ENCODE assay signal across 14 cellular contexts in the genomic region with DNA sequence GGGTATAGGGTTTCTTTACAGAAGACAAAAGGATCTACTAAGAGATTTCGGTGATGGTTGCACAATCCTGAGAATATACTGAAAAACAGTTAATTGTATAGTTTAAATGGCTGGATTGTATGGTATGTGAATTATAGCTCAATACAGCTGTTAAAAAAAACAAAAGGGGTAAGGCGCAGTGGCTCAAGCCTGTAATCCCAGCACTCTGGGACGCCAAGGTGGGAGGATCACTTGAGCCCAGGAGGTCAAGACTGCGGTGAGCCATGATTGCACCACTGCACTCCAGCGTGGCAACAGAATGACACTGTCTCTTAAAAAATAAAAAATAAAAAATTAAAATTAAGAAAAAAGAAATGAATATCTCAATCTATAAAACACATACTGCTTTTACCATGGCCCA. TPM values are rescaled to one million over a fixed set of nuclear protein-coding genes. Genes with fewer than 3 reads are reported as not detected.
DNase-seq lines count a peak whose midpoint lies in the region; ATAC-seq and TF ChIP-seq lines count a peak whose summit lies in the region.
"Had no signal": no experiment of that assay in that cellular context is flagged by ENCODE, and none has a peak within 500 bp of the region (broad histone marks: within the 10 kb centered on the region; RNA-seq: fewer than 3 reads in every experiment).

No MANE protein-coding gene starts in this region.

- BruUV-seq in Calu3 (replicated peaks; lab: Mats Ljungman, UMichigan) = no TSS peak

- CTCF ChIA-PET in Calu3 (lab: Charles Lee) (interaction anchor here (1.2 kb wide), 1 partner anchor 12 kb away, joined by 3 read pairs; no protein-coding TSS in a partner anchor), RWPE1 (lab: Yijun Ruan, JAX) (no interaction called here)

- H3K27me3 ChIP-seq in sigmoid colon (no peaks in the 10 kb centered on the region), foreskin keratinocyte (no peaks in the 10 kb centered on the region)
- H3K27me3 ChIP-seq: SJSA1 had no signal

- no peak overlapping the region for H3K4me3 Mint-ChIP-seq in Calu3 (ENCODE audit: low read depth, unreplicated experiment)
- H3K4me3 Mint-ChIP-seq in endothelial cell (ENCODE audit: unreplicated experiment) = no peak overlapping the region

- TF ChIP-seq CTCF in Calu3 (IDR thresholded peaks at IDR 0.05; ENCODE audit: unreplicated experiment) (no peak), RWPE1 (conservative IDR thresholded peaks at IDR 0.05; ENCODE audit: low read depth) (no peak), endothelial cell (IDR thresholded peaks at IDR 0.05; ENCODE audit: unreplicated experiment) (no peak), sigmoid colon (IDR thresholded peaks at IDR 0.05) (no peak), foreskin keratinocyte (conservative IDR thresholded peaks at IDR 0.05) (no peak)

- no peaks in the 10 kb centered on the region for H3K9me3 ChIP-seq in sigmoid colon
- H3K9me3 ChIP-seq: SJSA1 had no signal

- H3K9me3 Mint-ChIP-seq in Calu3 (ENCODE audit: low read depth, unreplicated experiment) = no peaks in the 10 kb centered on the region
- H3K9me3 Mint-ChIP-seq in endothelial cell (ENCODE audit: unreplicated experiment) = no peaks in the 10 kb centered on the region

- POLR2A ChIA-PET in RWPE1 (lab: Yijun Ruan, JAX; ENCODE audit: low non-redundant PET) = no interaction called here

- WGBS in sigmoid colon, 2 donors = 96 to 97% methylated on average over 5 of the region's 5 CpGs

- ATAC-seq in foreskin keratinocyte = no peak

- H3K27me3 Mint-ChIP-seq in Calu3 (ENCODE audit: unreplicated experiment) (no peaks in the 10 kb centered on the region), endothelial cell (ENCODE audit: unreplicated experiment) (peaks cover 3% of the 10 kb centered on the region)

- TF ChIP-seq POLR2A in sigmoid colon (IDR thresholded peaks at IDR 0.05) = no peak

- no peak for TF ChIP-seq EP300 in sigmoid colon (IDR thresholded peaks at IDR 0.05)

- H3K27ac ChIP-seq in RWPE1 (peak overlapping the region; percentile 91), sigmoid colon (peak overlapping the region; percentile 73 to 93 (median 81)), foreskin keratinocyte (no peak overlapping the region)
- H3K27ac ChIP-seq: SJSA1, WERI-Rb-1 had no signal

- intact Hi-C loops in Calu3 (cut with micrococcal nuclease; ENCODE audit: unreplicated experiment) = no loop called here
- intact Hi-C loops in sigmoid colon (cut with DNase I) = no loop called here

- H3K4me1 Mint-ChIP-seq in Calu3 (ENCODE audit: low read depth, unreplicated experiment) = peaks cover 56% of the 10 kb centered on the region
- H3K4me1 Mint-ChIP-seq in endothelial cell (ENCODE audit: unreplicated experiment) = peaks cover 23% of the 10 kb centered on the region

- H3K27ac Mint-ChIP-seq in Calu3 (ENCODE audit: unreplicated experiment) (peak overlapping the region; percentile 64), endothelial cell (ENCODE audit: unreplicated experiment) (peak overlapping the region; percentile 45)

- H3K4me3 ChIP-seq in sigmoid colon = no peak overlapping the region
- H3K4me3 ChIP-seq: SJSA1 had no signal

- H3K4me1 ChIP-seq in sigmoid colon (peaks cover 0 to 71% (median 50%) of the 10 kb centered on the region in 4 donors), foreskin keratinocyte (peaks cover 13% of the 10 kb centered on the region)

- H3K36me3 ChIP-seq in sigmoid colon = peaks cover 0 to 9% (median 0%) of the 10 kb centered on the region in 4 donors
- H3K36me3 ChIP-seq: WERI-Rb-1 had no signal

- H3K36me3 Mint-ChIP-seq in Calu3 (ENCODE audit: insufficient read depth, unreplicated experiment) = peaks cover 5% of the 10 kb centered on the region
- peaks cover 15% of the 10 kb centered on the region for H3K36me3 Mint-ChIP-seq in endothelial cell (ENCODE audit: low read depth, unreplicated experiment)

- DNase-seq in Calu3 (no peak), RWPE1 (ENCODE audit: low spot score) (no peak), endothelial cell (ENCODE audit: low spot score) (no peak), sigmoid colon (no peak), dedifferentiated amniotic fluid mesenchymal stem cell (ENCODE audit: extremely low spot score) (no peak), NCI-H774 (lab: John Stamatoyannopoulos, UW) (no peak), foreskin keratinocyte (no peak)
- DNase-seq: activated effector memory CD4-positive, alpha-beta T cell treated with Interleukin-2 at 50 U/mL for 16 hours; GOT3; NCI-H1092; NCI-H526; occipital lobe; WERI-Rb-1 had no signal

RNA-seq across cellular contexts. Expression of gene ESYT2, which starts 18.5 kb away (rescaled TPM):
- total RNA-seq in Calu3 (2022) (61.2 and 66.6 TPM in 2 replicates), endothelial cell (ENCODE audit: unreplicated experiment) (31.8 TPM), sigmoid colon (100 to 1,000 TPM; 105 to 127 (median 119) TPM), foreskin keratinocyte (60.6 and 63.8 TPM in 2 replicates)
- polyA plus RNA-seq in sigmoid colon (10 to 100 TPM in 2 of 3 donors, 1 to 10 TPM in 1; 6.9 to 38.6 (median 11.4) TPM), foreskin keratinocyte (18.5 and 21.5 TPM in 2 replicates)

RNA-seq across cellular contexts. Expression of gene DYNC2I1, which starts 45.5 kb away (rescaled TPM):
- total RNA-seq in Calu3 (2022) (10.5 and 13.0 TPM in 2 replicates), endothelial cell (ENCODE audit: unreplicated experiment) (25.9 TPM), sigmoid colon (10 to 100 TPM; 22.1 to 35.3 (median 26.9) TPM), foreskin keratinocyte (5.1 and 5.7 TPM in 2 replicates)
- polyA plus RNA-seq in sigmoid colon (100 to 1,000 TPM in 1 of 3 donors, 1 to 10 TPM in 2; 8.7 to 107 (median 9.6) TPM), foreskin keratinocyte (3.7 TPM in 2 replicates)
